ENCODE assay signal across 8 cellular contexts in genomic region chr10:121928528-121928884, GRCh38. TPM values are rescaled to one million over a fixed set of nuclear protein-coding genes. Genes with fewer than 3 reads are reported as not detected.
DNase-seq lines count a peak whose midpoint lies in the region; ATAC-seq, FAIRE-seq and TF ChIP-seq lines count a peak whose summit lies in the region.

No MANE protein-coding gene starts in this region.

- DNase-seq in DMS53 treated with DMSO at 0.1 percent for 48 hours (lab: John Stamatoyannopoulos, UW; ENCODE audit: unreplicated experiment): peak; percentile 2
- DNase-seq in GM20000 (ENCODE audit: low spot score): peak; percentile 37
- peak; percentile 32 for DNase-seq in MCF 10A (ENCODE audit: unreplicated experiment)
- no peak for DNase-seq in left lung
- peak; percentile 70 for DNase-seq in testis
- no peak for DNase-seq in RCC 7860 (ENCODE audit: low spot score)
- no peak for DNase-seq in activated CD4-positive, alpha-beta T cell treated with anti-CD3 and anti-CD28 coated beads, Interleukin-2, amount 50 U/mL, for 1 hour

- H3K9me3 Mint-ChIP-seq in MCF 10A (ENCODE audit: unreplicated experiment): no peaks in the 10 kb centered on the region

- intact Hi-C loops in MCF 10A (cut with micrococcal nuclease) (loop anchor here (1.0 kb wide), 1 partner anchor 14 kb away; no protein-coding TSS in a partner anchor), left lung (cut with DNase I) (no loop called here), testis (cut with DNase I; ENCODE audit: low total_unique reads) (loop anchor here (10.0 kb wide), 1 partner anchor 186 kb away; no protein-coding TSS in a partner anchor)

- H3K4me3 Mint-ChIP-seq in MCF 10A (ENCODE audit: unreplicated experiment): peak overlapping the region; percentile 93

- 0 to 3% methylated on average over 11 to 20 of the region's 20 CpGs for WGBS in testis, 2 donors

- peak; percentile 20 for ATAC-seq in left lung

- CTCF ChIA-PET in MCF 10A (lab: Yijun Ruan, JAX): interaction anchor here (0.5 to 1.6 kb wide), 3 partner anchors 46 to 346 kb away, joined by 3 to 8 read pairs (median 3); partner anchors contain the start of gene NSMCE4A

- H3K27ac ChIP-seq in KOPT-K1 (ENCODE audit: low read depth, low read length, poor library complexity, severe bottlenecking): peak overlapping the region; percentile 89
- peak overlapping the region; percentile 97 to 99 for H3K27ac ChIP-seq in left lung
- H3K27ac ChIP-seq in testis: peak overlapping the region; percentile 95 to 99

- POLR2A ChIA-PET in MCF 10A (lab: Yijun Ruan, JAX): interaction anchor here (0.6 to 3.8 kb wide), 26 partner anchors 8 to 1077 kb away, joined by 3 to 33 read pairs (median 4); partner anchors contain the start of genes NSMCE4A and WDR11

- no peaks in the 10 kb centered on the region for H3K27me3 ChIP-seq in left lung
- H3K27me3 ChIP-seq in testis: no peaks in the 10 kb centered on the region

- BruUV-seq in MCF 10A (replicated peaks; lab: Mats Ljungman, UMichigan): TSS peak; percentile 67

- H3K4me3 ChIP-seq in left lung (peak overlapping the region; percentile 95 to 99), testis (peak overlapping the region; percentile 89 to 98)

- H3K27me3 Mint-ChIP-seq in MCF 10A (ENCODE audit: insufficient read depth, unreplicated experiment): no peaks in the 10 kb centered on the region

- TF ChIP-seq POLR2A in testis (IDR thresholded peaks at IDR 0.05): no peak

- peaks cover 5 to 22% of the 10 kb centered on the region in 2 donors for H3K4me1 ChIP-seq in left lung
- peaks cover 15% of the 10 kb centered on the region for H3K4me1 ChIP-seq in testis

- peaks cover 18% of the 10 kb centered on the region for H3K4me1 Mint-ChIP-seq in MCF 10A (ENCODE audit: insufficient read depth, unreplicated experiment)

- peak overlapping the region; percentile 98 for H3K27ac Mint-ChIP-seq in MCF 10A (ENCODE audit: low read depth, unreplicated experiment)

- FAIRE-seq in RCC 7860 (lab: Jason Lieb, UNC): no peak

- H3K36me3 Mint-ChIP-seq in MCF 10A (ENCODE audit: insufficient read depth, unreplicated experiment): no peaks in the 10 kb centered on the region

- H3K9me3 ChIP-seq in KOPT-K1 (ENCODE audit: insufficient read depth, low read length, poor library complexity, severe bottlenecking) (no peaks in the 10 kb centered on the region), left lung (no peaks in the 10 kb centered on the region), testis (no peaks in the 10 kb centered on the region)

- H3K36me3 ChIP-seq in KOPT-K1 (ENCODE audit: insufficient read depth, low read length) (0 out of 2 replicates have a peak, but pooled peaks cover 4% of the 10 kb centered on the region), left lung (peaks cover 0 to 3% of the 10 kb centered on the region in 2 donors), testis (ENCODE audit: low read depth, missing control alignments) (no peaks in the 10 kb centered on the region)

- no peak for TF ChIP-seq CTCF in GM20000 (IDR thresholded peaks at IDR 0.05; ENCODE audit: extremely low read depth, missing control alignments)
- TF ChIP-seq CTCF in MCF 10A (IDR thresholded peaks at IDR 0.05; ENCODE audit: unreplicated experiment): no peak
- no peak for TF ChIP-seq CTCF in left lung (IDR thresholded peaks at IDR 0.05)
- no peak for TF ChIP-seq CTCF in testis (IDR thresholded peaks at IDR 0.05)

RNA-seq across cellular contexts. Expression of gene ATE1, which starts 0.7 kb away (rescaled TPM):
- total RNA-seq in MCF 10A (2022) (33.1 and 40.4 TPM in 2 replicates), left lung (10 to 100 TPM; 24.5 to 27.3 TPM), testis (10 to 100 TPM; 34.0 to 41.9 TPM)
- polyA plus RNA-seq in testis (ENCODE audit: insufficient read depth, low read depth, low replicate concordance): 29.8 TPM

RNA-seq across cellular contexts. Expression of gene NSMCE4A, which starts 46.5 kb away (rescaled TPM):
- total RNA-seq in MCF 10A (2022): 24.5 and 30.2 TPM in 2 replicates
- 10 to 100 TPM; 26.2 to 36.1 TPM for total RNA-seq in left lung
- total RNA-seq in testis: 10 to 100 TPM; 31.0 to 33.7 TPM
- polyA plus RNA-seq in testis (ENCODE audit: insufficient read depth, low read depth, low replicate concordance): 15.6 TPM

Comparison
In these comparisons a context has a peak if more than half of its experiments do, and no peak if none do; other contexts are left out.
1. DNase-seq: peak in DMS53 treated with DMSO at 0.1 percent for 48 hours (single experiment), GM20000 (single experiment), MCF 10A (single experiment) and testis (single experiment); none in left lung (0 of 2), RCC 7860 (single experiment) and activated CD4-positive, alpha-beta T cell treated with anti-CD3 and anti-CD28 coated beads, Interleukin-2, amount 50 U/mL, for 1 hour (single experiment).
2. intact Hi-C loops: an anchor here in MCF 10A (1.0 kb wide) and testis (10.0 kb wide); none called in left lung.
3. Peak in every context shown above with its lines, with median percentiles within 50 percentile points of each other: H3K27ac ChIP-seq.